In genomic region chr3:197137741-197138140, GRCh38 we compare ENCODE assay signal across 12 cellular contexts.
"Had no signal": no experiment of that assay in that cellular context is flagged by ENCODE, and none has a peak within 500 bp of the region (broad histone marks: within the 10 kb centered on the region; RNA-seq: fewer than 3 reads in every experiment).

No MANE protein-coding gene starts in this region.

- H3K4me3 ChIP-seq: body of pancreas, stomach, thyroid gland had no signal

- H3K27me3 ChIP-seq: body of pancreas, stomach, thyroid gland had no signal

- H3K27ac ChIP-seq: body of pancreas, stomach, thyroid gland had no signal

- H3K9me3 ChIP-seq: body of pancreas, thyroid gland had no signal

- H3K4me1 Mint-ChIP-seq: nephron progenitor cell had no signal

- H3K4me1 ChIP-seq: thyroid gland had no signal

- ATAC-seq: activated CD4-positive, CD25-positive, alpha-beta regulatory T cell treated with anti-CD3 and anti-CD28 coated beads, Interleukin-2, amount 50 U/mL, for 24 hours; body of pancreas; effector memory CD8-positive, alpha-beta T cell; left colon had no signal

- H3K27ac Mint-ChIP-seq: activated naive CD4-positive, alpha-beta T cell treated with anti-CD3 and anti-CD28 coated beads, Interleukin-2, amount 50 U/mL, for 24 hours; effector memory CD8-positive, alpha-beta T cell; nephron progenitor cell had no signal

- H3K9me3 Mint-ChIP-seq: effector memory CD8-positive, alpha-beta T cell had no signal

- H3K4me3 Mint-ChIP-seq: effector memory CD8-positive, alpha-beta T cell; immature natural killer cell; nephron progenitor cell had no signal

- DNase-seq: activated T-cell treated with anti-CD3 and anti-CD28 coated beads, Interleukin-2, amount 50 U/mL, for 1 hour; amniotic stem cell; effector memory CD8-positive, alpha-beta T cell; immature natural killer cell; mesendoderm; nephron progenitor cell; stomach had no signal

- H3K27me3 Mint-ChIP-seq: activated naive CD4-positive, alpha-beta T cell treated with anti-CD3 and anti-CD28 coated beads, Interleukin-2, amount 50 U/mL, for 24 hours; effector memory CD8-positive, alpha-beta T cell had no signal
